2 cellular contexts compared by ENCODE assay signal in the genomic region with DNA sequence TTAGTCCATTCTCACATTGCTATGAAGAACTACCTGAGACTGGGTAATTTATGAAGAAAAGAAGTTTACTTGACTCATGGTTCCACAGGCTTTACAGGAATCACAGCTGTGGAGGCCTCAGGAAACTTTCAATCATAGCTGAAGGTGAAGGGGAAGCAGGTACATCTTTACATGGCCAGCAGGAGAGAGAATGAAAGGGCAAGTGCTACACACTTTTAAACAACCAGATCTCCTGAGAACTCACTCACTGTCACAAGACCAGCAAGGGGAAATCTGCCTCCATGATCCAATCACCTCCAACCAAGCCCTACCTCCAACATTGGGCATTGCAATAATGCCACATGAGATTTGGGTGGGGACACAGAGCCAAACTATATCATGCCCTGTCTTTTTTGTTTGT.
TF ChIP-seq lines count a peak whose summit lies in the region.

No MANE protein-coding gene starts in this region.

TF ChIP-seq in HEK293, 187 proteins besides CTCF, POLR2A, EP300 and RAD21:
- TF ChIP-seq ZNF776 (tag by site-specific recombination; IDR thresholded peaks at IDR 0.05; ENCODE audit: borderline replicate concordance), result no peak
- TF ChIP-seq ZBTB20 (tag by site-specific recombination; IDR thresholded peaks at IDR 0.05), result no peak
- peak; percentile 67 for TF ChIP-seq PRDM1 (tag by site-specific recombination; IDR thresholded peaks at IDR 0.05)
- TF ChIP-seq, protein P1, sequence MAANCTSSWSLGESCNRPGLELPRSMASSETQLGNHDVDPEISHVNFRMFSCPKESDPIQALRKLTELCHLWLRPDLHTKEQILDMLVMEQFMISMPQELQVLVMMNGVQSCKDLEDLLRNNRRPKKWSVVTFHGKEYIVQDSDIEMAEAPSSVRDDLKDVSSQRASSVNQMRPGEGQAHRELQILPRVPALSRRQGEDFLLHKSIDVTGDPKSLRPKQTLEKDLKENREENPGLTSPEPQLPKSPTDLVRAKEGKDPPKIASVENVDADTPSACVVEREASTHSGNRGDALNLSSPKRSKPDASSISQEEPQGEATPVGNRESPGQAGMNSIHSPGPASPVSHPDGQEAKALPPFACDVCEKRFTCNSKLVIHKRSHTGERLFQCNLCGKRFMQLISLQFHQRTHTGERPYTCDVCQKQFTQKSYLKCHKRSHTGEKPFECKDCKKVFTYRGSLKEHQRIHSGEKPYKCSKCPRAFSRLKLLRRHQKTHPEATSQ (tag by site-specific recombination; IDR thresholded peaks at IDR 0.05), result peak; percentile 97
- TF ChIP-seq ZNF311 (tag by site-specific recombination; IDR thresholded peaks at IDR 0.05; ENCODE audit: borderline replicate concordance), result no peak
- no peak for TF ChIP-seq MZF1 (tag by site-specific recombination; IDR thresholded peaks at IDR 0.05; ENCODE audit: borderline replicate concordance)
- TF ChIP-seq ZNF548 (tag by site-specific recombination; IDR thresholded peaks at IDR 0.05), result no peak
- TF ChIP-seq, protein P2, sequence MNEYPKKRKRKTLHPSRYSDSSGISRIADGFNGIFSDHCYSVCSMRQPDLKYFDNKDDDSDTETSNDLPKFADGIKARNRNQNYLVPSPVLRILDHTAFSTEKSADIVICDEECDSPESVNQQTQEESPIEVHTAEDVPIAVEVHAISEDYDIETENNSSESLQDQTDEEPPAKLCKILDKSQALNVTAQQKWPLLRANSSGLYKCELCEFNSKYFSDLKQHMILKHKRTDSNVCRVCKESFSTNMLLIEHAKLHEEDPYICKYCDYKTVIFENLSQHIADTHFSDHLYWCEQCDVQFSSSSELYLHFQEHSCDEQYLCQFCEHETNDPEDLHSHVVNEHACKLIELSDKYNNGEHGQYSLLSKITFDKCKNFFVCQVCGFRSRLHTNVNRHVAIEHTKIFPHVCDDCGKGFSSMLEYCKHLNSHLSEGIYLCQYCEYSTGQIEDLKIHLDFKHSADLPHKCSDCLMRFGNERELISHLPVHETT (tag by site-specific recombination; IDR thresholded peaks at IDR 0.05), result no peak
- TF ChIP-seq SETDB1 (IDR thresholded peaks at IDR 0.05; ENCODE audit: insufficient read length, low read length), result peak; percentile 71

TF ChIP-seq in K562, 482 proteins besides CTCF, POLR2A, EP300 and RAD21:
- TF ChIP-seq, protein P3, sequence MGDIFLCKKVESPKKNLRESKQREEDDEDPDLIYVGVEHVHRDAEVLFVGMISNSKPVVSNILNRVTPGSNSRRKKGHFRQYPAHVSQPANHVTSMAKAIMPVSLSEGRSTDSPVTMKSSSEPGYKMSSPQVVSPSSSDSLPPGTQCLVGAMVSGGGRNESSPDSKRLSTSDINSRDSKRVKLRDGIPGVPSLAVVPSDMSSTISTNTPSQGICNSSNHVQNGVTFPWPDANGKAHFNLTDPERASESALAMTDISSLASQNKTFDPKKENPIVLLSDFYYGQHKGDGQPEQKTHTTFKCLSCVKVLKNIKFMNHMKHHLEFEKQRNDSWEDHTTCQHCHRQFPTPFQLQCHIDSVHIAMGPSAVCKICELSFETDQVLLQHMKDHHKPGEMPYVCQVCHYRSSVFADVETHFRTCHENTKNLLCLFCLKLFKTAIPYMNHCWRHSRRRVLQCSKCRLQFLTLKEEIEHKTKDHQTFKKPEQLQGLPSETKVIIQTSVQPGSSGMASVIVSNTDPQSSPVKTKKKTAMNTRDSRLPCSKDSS (IDR thresholded peaks at IDR 0.05; ENCODE audit: low read depth, partially characterized antibody), result peak; percentile 13
- TF ChIP-seq, protein P4, sequence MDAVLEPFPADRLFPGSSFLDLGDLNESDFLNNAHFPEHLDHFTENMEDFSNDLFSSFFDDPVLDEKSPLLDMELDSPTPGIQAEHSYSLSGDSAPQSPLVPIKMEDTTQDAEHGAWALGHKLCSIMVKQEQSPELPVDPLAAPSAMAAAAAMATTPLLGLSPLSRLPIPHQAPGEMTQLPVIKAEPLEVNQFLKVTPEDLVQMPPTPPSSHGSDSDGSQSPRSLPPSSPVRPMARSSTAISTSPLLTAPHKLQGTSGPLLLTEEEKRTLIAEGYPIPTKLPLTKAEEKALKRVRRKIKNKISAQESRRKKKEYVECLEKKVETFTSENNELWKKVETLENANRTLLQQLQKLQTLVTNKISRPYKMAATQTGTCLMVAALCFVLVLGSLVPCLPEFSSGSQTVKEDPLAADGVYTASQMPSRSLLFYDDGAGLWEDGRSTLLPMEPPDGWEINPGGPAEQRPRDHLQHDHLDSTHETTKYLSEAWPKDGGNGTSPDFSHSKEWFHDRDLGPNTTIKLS (IDR thresholded peaks at IDR 0.05; ENCODE audit: borderline replicate concordance, low read depth), result no peak
- no peak for TF ChIP-seq BMI1 (IDR thresholded peaks at IDR 0.05; ENCODE audit: low read length)
